In genomic region chr7:97117372-97118188, GRCh38 we compare ENCODE assay signal across 8 cellular contexts. TPM values are rescaled to one million over a fixed set of nuclear protein-coding genes. Genes with fewer than 3 reads are reported as not detected.
DNase-seq lines count a peak whose midpoint lies in the region; ATAC-seq and TF ChIP-seq lines count a peak whose summit lies in the region.

Gene SDHAF3, plus strand, starts transcription at chr7:97117698. Its CDS starts 26 bp downstream, at chr7:97117724.

- H3K9me3 Mint-ChIP-seq in activated naive CD8-positive, alpha-beta T cell (ENCODE audit: low read depth) = no peaks in the 10 kb centered on the region
- H3K9me3 Mint-ChIP-seq in glutamatergic neuron (ENCODE audit: unreplicated experiment) (peaks cover 7% of the 10 kb centered on the region), osteocyte (ENCODE audit: unreplicated experiment) (no peaks in the 10 kb centered on the region)

- no peaks in the 10 kb centered on the region for H3K27me3 Mint-ChIP-seq in activated naive CD8-positive, alpha-beta T cell
- H3K27me3 Mint-ChIP-seq in glutamatergic neuron (ENCODE audit: unreplicated experiment) (peaks cover 3% of the 10 kb centered on the region), osteocyte (ENCODE audit: unreplicated experiment) (peaks cover 12% of the 10 kb centered on the region)

- H3K27me3 ChIP-seq in thyroid gland = no peaks in the 10 kb centered on the region

- peak within 1 kb of the TSS in 2 of 3 donors; percentile 46 to 73 for H3K27ac ChIP-seq in thyroid gland

- H3K36me3 Mint-ChIP-seq in activated naive CD8-positive, alpha-beta T cell = peaks cover 8% of the 10 kb centered on the region
- H3K36me3 Mint-ChIP-seq in glutamatergic neuron (ENCODE audit: unreplicated experiment) (no peaks in the 10 kb centered on the region), osteocyte (ENCODE audit: unreplicated experiment) (no peaks in the 10 kb centered on the region)

- intact Hi-C loops in thyroid gland (cut with DNase I) = no loop called here

- H3K4me3 Mint-ChIP-seq in activated naive CD8-positive, alpha-beta T cell = peak within 1 kb of the TSS; percentile 97
- H3K4me3 Mint-ChIP-seq in glutamatergic neuron (ENCODE audit: unreplicated experiment) (peak within 1 kb of the TSS; percentile 99), osteocyte (ENCODE audit: unreplicated experiment) (peak within 1 kb of the TSS; percentile 91)

- DNase-seq in GM12864 (ENCODE audit: low read depth) = peak; percentile 97
- peak; percentile 98 for DNase-seq in NCI-H1105 (lab: John Stamatoyannopoulos, UW)
- peak; percentile 97 for DNase-seq in SKM-1 treated with dmso at 0.1 percent for 144 hours (lab: John Stamatoyannopoulos, UW; ENCODE audit: unreplicated experiment)
- DNase-seq in glutamatergic neuron = peak; percentile 99
- DNase-seq in osteocyte (ENCODE audit: extremely low spot score, unreplicated experiment) = peak; percentile 99
- peak; percentile 97 to 98 for DNase-seq in thyroid gland

- H3K4me1 ChIP-seq in thyroid gland = peaks cover 7 to 11% of the 10 kb centered on the region in 2 donors

- H3K9me3 ChIP-seq in thyroid gland = no peaks in the 10 kb centered on the region

- peaks cover 42% of the 10 kb centered on the region for H3K4me1 Mint-ChIP-seq in activated naive CD8-positive, alpha-beta T cell (ENCODE audit: low read depth)
- H3K4me1 Mint-ChIP-seq in glutamatergic neuron (ENCODE audit: low read depth, unreplicated experiment) (peaks cover 11% of the 10 kb centered on the region), osteocyte (ENCODE audit: unreplicated experiment) (peaks cover 20% of the 10 kb centered on the region)

- H3K4me3 ChIP-seq in GM12864 (ENCODE audit: low read depth, low read length) = peak within 1 kb of the TSS; percentile 88
- H3K4me3 ChIP-seq in thyroid gland (replicated peaks in 1 of 3) = peak within 1 kb of the TSS; percentile 7 to 58 (median 33)

- H3K27ac Mint-ChIP-seq in activated naive CD8-positive, alpha-beta T cell = peak within 1 kb of the TSS; percentile 95
- peak within 1 kb of the TSS; percentile 88 for H3K27ac Mint-ChIP-seq in glutamatergic neuron (ENCODE audit: unreplicated experiment)
- H3K27ac Mint-ChIP-seq in osteocyte (ENCODE audit: unreplicated experiment) = peak within 1 kb of the TSS; percentile 89

- peak; percentile 92 for ATAC-seq in HG02623 (IDR thresholded peaks at IDR 0.05; ENCODE audit: unreplicated experiment)

- peak; percentile 6 for TF ChIP-seq CTCF in GM12864 (IDR thresholded peaks at IDR 0.05; ENCODE audit: low read depth, low read length, missing control alignments)
- TF ChIP-seq CTCF in glutamatergic neuron (IDR thresholded peaks at IDR 0.05; ENCODE audit: partially characterized antibody, unreplicated experiment) = peak; percentile 6
- TF ChIP-seq CTCF in osteocyte (IDR thresholded peaks at IDR 0.05) = peak; percentile 19
- peak in 1 of 6 experiments; percentile 8 for TF ChIP-seq CTCF in thyroid gland (IDR thresholded peaks at IDR 0.05)

- no peaks in the 10 kb centered on the region for H3K36me3 ChIP-seq in thyroid gland

- 1 to 2% methylated on average over 24 to 26 of the region's 59 CpGs for WGBS in thyroid gland, 2 donors

- TF ChIP-seq POLR2A in thyroid gland (IDR thresholded peaks at IDR 0.05) = peak in 1 of 2 donors; percentile 73

RNA-seq across cellular contexts. Expression of gene SDHAF3, which starts in this region (rescaled TPM):
- total RNA-seq in glutamatergic neuron (ENCODE audit: unreplicated experiment) = 10.1 TPM
- total RNA-seq in osteocyte = 10.0 and 11.1 TPM in 2 replicates
- total RNA-seq in thyroid gland = 10 to 100 TPM in 3 of 4 donors, 1 to 10 TPM in 1; 6.4 to 20.8 (median 11.3) TPM

Comparison
In these comparisons a context has a peak if more than half of its experiments do, and no peak if none do; other contexts are left out.
1. Peak in every context shown above with its lines: DNase-seq, ATAC-seq, H3K4me3 ChIP-seq and H3K27ac ChIP-seq.